Comparison of ENCODE assay signal across 11 cellular contexts in the genomic region with DNA sequence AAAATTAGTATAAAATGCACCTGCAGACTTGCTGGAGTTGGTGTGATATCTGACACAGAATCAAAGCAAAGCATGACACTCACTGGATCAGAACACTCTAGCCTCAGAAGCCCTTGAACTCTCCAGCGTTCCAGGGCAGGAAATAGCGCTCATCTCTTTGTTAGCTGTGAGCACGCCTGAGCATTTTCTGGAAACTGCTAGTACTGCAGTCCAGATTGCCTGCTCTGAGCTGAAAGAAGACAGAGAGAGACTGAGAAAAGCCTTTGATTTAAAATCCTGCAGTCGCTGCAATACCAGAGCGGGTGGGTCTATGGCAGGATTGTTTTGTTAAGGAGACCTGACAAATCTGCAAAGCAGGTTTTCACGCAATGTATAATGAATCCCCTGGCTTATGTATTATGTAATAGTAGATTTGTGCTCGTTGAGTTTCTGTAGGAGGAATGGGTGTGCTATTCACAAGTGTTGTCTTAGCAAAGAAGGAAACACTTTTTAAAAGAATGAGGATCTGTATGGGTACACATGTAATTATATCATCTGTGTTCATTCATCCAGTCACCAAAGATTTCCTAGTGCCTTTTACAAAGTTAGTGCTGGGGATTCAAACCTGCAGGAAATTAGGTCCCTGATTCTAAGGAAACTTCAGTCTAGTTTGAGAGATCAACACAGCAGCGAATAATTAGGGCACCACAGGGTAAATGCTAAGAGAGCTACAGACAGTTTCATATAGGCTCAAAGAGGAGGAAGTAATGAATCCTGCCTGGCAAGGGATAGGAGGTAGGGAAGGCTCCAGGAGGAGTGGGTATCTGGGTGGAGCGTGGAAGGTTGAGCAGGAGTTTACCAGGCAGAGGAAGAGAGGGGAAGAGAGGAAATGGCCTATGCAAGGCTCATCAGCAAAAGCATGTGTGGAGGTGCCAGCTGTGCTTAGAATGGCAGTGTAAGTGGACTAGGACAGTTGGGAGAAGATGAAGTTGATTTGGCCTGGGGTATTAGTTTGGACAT. TPM values are rescaled to one million over a fixed set of nuclear protein-coding genes. Genes with fewer than 3 reads are reported as not detected.
DNase-seq lines count a peak whose midpoint lies in the region; ATAC-seq, FAIRE-seq and TF ChIP-seq lines count a peak whose summit lies in the region.
"Had no signal": no experiment of that assay in that cellular context is flagged by ENCODE, and none has a peak within 500 bp of the region (broad histone marks: within the 10 kb centered on the region; RNA-seq: fewer than 3 reads in every experiment).

No MANE protein-coding gene starts in this region.

- no peak overlapping the region for H4K8ac ChIP-seq in mesendoderm (ENCODE audit: low read depth, low read length)

- no peak overlapping the region for H3K56ac ChIP-seq in mesendoderm (ENCODE audit: low read length)

- H2AK5ac ChIP-seq in mesendoderm (ENCODE audit: low read length) = no peak overlapping the region

- no peak overlapping the region for H3K27ac Mint-ChIP-seq in WTC11
- H3K27ac Mint-ChIP-seq: CD8-positive, alpha-beta memory T cell had no signal

- H3K79me1 ChIP-seq in mesendoderm (ENCODE audit: low read length) = no peaks in the 10 kb centered on the region

- no peak overlapping the region for H3K18ac ChIP-seq in mesendoderm (ENCODE audit: low read length)

- H3K23ac ChIP-seq in mesendoderm (ENCODE audit: low read length) = no peak overlapping the region

- no peak overlapping the region for H2BK120ac ChIP-seq in mesendoderm (ENCODE audit: low read depth, low read length)

- POLR2A ChIA-PET in WTC11 (lab: Charles Lee) = no interaction called here

- H3K27ac ChIP-seq in WERI-Rb-1 (peak overlapping the region; percentile 5; the same call in 1 of the 2 replicates), mesendoderm (ENCODE audit: low read depth, low read length) (no peak overlapping the region)

- no peaks in the 10 kb centered on the region; the same call in 1 of the 2 replicates for H3K27me3 Mint-ChIP-seq in WTC11 (ENCODE audit: low read depth)

- no peak overlapping the region for H3K4me3 Mint-ChIP-seq in WTC11
- H3K4me3 Mint-ChIP-seq: CD8-positive, alpha-beta memory T cell had no signal

- H3K4me1 ChIP-seq in mesendoderm (ENCODE audit: control insufficient read depth, low read depth, low read length) = no peaks in the 10 kb centered on the region

- H3K27me3 ChIP-seq in WERI-Rb-1 (ENCODE audit: insufficient read depth, low read depth, severe bottlenecking) = no peaks in the 10 kb centered on the region
- H3K27me3 ChIP-seq in mesendoderm (ENCODE audit: insufficient read depth, low read length, poor library complexity) = no peaks in the 10 kb centered on the region

- peaks cover 32% of the 10 kb centered on the region for H3K4me1 Mint-ChIP-seq in WTC11
- H3K4me1 Mint-ChIP-seq: CD8-positive, alpha-beta memory T cell had no signal

- FAIRE-seq in D721Med (lab: Jason Lieb, UNC) = peak; percentile 21
- FAIRE-seq: HTR-8/SVneo had no signal

- no peak overlapping the region for H3K4me3 ChIP-seq in WERI-Rb-1 (ENCODE audit: low read depth, low read length)
- H3K4me3 ChIP-seq in fibroblast of villous mesenchyme (ENCODE audit: low read depth, low read length) = no peak overlapping the region
- no peak overlapping the region for H3K4me3 ChIP-seq in mesendoderm (ENCODE audit: low read length)

- no peak overlapping the region for H2BK5ac ChIP-seq in mesendoderm (ENCODE audit: low read length)

- no peaks in the 10 kb centered on the region for H3K36me3 ChIP-seq in WERI-Rb-1
- no peaks in the 10 kb centered on the region for H3K36me3 ChIP-seq in mesendoderm (ENCODE audit: control insufficient read depth, insufficient read depth, low read length)

- H3K9me3 ChIP-seq in WERI-Rb-1 (ENCODE audit: severe bottlenecking) = no peaks in the 10 kb centered on the region

- H3K79me2 ChIP-seq in mesendoderm (ENCODE audit: control insufficient read depth, insufficient read depth, low read length) = no peaks in the 10 kb centered on the region

- no CpG with 5 or more reads among the region's 9 CpGs for WGBS in mesendoderm (ENCODE audit: extremely low coverage, insufficient coverage, low lambda C conversion rate)

- TF ChIP-seq CTCF in D721Med (IDR thresholded peaks at IDR 0.05; ENCODE audit: insufficient read depth, missing control alignments) (no peak), WERI-Rb-1 (IDR thresholded peaks at IDR 0.05; ENCODE audit: low read depth, low read length) (no peak), fibroblast of villous mesenchyme (IDR thresholded peaks at IDR 0.05; ENCODE audit: insufficient read depth, low read depth, low read length) (no peak), WTC11 (IDR thresholded peaks at IDR 0.05) (no peak)

- no peak overlapping the region for H3K4ac ChIP-seq in mesendoderm (ENCODE audit: low read depth, low read length)

- no peak overlapping the region for H2BK15ac ChIP-seq in mesendoderm (replicated peaks; ENCODE audit: low read depth)

- H4K5ac ChIP-seq in mesendoderm (ENCODE audit: low read length) = no peak overlapping the region

- no peak for DNase-seq in D721Med (ENCODE audit: insufficient read length, low spot score)
- DNase-seq in WERI-Rb-1 = peak; percentile 11
- peak; percentile 17 for DNase-seq in fibroblast of villous mesenchyme (ENCODE audit: low read depth)
- DNase-seq in mucosa of gallbladder (ENCODE audit: low spot score) = peak; percentile 25
- no peak for DNase-seq in mesendoderm
- no peak for DNase-seq in WTC11 (ENCODE audit: low spot score)
- DNase-seq: activated CD4-positive, CD25-positive, alpha-beta regulatory T cell; CD8-positive, alpha-beta memory T cell had no signal

- H3K9ac ChIP-seq in mesendoderm (ENCODE audit: low read length) = no peak overlapping the region

- no peak for ATAC-seq in WTC11
- ATAC-seq in GM21717 (IDR thresholded peaks at IDR 0.05; ENCODE audit: unreplicated experiment) = no peak
- no peak for ATAC-seq in HG02571 (IDR thresholded peaks at IDR 0.05; ENCODE audit: unreplicated experiment)

- CTCF ChIA-PET in WTC11 (lab: Charles Lee) = interaction anchor here (0.6 to 2.4 kb wide), 6 partner anchors 17 to 273 kb away, joined by 3 to 7 read pairs (median 4); no protein-coding TSS in a partner anchor

- H3K4me2 ChIP-seq in mesendoderm (ENCODE audit: low read length) = no peak overlapping the region

- no peaks in the 10 kb centered on the region for H3K9me3 Mint-ChIP-seq in WTC11
- H3K9me3 Mint-ChIP-seq: CD8-positive, alpha-beta memory T cell had no signal

- no peaks in the 10 kb centered on the region for H3K36me3 Mint-ChIP-seq in WTC11
- H3K36me3 Mint-ChIP-seq: CD8-positive, alpha-beta memory T cell had no signal

TF ChIP-seq in WTC11, 78 proteins besides CTCF, POLR2A, EP300 and RAD21 (continues in another document):
- TF ChIP-seq IRF2 (CRISPR knock-in tag; IDR thresholded peaks at IDR 0.05; ENCODE audit: borderline replicate concordance, low read depth) = no peak
- TF ChIP-seq PRRX2 (CRISPR knock-in tag; IDR thresholded peaks at IDR 0.05) = no peak
- no peak for TF ChIP-seq ZNF671 (CRISPR knock-in tag; IDR thresholded peaks at IDR 0.05)
- TF ChIP-seq, protein P1, sequence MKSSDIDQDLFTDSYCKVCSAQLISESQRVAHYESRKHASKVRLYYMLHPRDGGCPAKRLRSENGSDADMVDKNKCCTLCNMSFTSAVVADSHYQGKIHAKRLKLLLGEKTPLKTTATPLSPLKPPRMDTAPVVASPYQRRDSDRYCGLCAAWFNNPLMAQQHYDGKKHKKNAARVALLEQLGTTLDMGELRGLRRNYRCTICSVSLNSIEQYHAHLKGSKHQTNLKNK (CRISPR knock-in tag; IDR thresholded peaks at IDR 0.05) = no peak
- TF ChIP-seq, protein P2, sequence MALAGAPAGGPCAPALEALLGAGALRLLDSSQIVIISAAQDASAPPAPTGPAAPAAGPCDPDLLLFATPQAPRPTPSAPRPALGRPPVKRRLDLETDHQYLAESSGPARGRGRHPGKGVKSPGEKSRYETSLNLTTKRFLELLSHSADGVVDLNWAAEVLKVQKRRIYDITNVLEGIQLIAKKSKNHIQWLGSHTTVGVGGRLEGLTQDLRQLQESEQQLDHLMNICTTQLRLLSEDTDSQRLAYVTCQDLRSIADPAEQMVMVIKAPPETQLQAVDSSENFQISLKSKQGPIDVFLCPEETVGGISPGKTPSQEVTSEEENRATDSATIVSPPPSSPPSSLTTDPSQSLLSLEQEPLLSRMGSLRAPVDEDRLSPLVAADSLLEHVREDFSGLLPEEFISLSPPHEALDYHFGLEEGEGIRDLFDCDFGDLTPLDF (CRISPR knock-in tag; IDR thresholded peaks at IDR 0.05) = no peak
- TF ChIP-seq, protein P3, sequence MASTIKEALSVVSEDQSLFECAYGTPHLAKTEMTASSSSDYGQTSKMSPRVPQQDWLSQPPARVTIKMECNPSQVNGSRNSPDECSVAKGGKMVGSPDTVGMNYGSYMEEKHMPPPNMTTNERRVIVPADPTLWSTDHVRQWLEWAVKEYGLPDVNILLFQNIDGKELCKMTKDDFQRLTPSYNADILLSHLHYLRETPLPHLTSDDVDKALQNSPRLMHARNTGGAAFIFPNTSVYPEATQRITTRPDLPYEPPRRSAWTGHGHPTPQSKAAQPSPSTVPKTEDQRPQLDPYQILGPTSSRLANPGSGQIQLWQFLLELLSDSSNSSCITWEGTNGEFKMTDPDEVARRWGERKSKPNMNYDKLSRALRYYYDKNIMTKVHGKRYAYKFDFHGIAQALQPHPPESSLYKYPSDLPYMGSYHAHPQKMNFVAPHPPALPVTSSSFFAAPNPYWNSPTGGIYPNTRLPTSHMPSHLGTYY (CRISPR knock-in tag; IDR thresholded peaks at IDR 0.05) = no peak
- TF ChIP-seq TP53 (CRISPR knock-in tag; IDR thresholded peaks at IDR 0.05) = no peak
- no peak for TF ChIP-seq CREB1 (CRISPR knock-in tag; IDR thresholded peaks at IDR 0.05)
- TF ChIP-seq, protein P4, sequence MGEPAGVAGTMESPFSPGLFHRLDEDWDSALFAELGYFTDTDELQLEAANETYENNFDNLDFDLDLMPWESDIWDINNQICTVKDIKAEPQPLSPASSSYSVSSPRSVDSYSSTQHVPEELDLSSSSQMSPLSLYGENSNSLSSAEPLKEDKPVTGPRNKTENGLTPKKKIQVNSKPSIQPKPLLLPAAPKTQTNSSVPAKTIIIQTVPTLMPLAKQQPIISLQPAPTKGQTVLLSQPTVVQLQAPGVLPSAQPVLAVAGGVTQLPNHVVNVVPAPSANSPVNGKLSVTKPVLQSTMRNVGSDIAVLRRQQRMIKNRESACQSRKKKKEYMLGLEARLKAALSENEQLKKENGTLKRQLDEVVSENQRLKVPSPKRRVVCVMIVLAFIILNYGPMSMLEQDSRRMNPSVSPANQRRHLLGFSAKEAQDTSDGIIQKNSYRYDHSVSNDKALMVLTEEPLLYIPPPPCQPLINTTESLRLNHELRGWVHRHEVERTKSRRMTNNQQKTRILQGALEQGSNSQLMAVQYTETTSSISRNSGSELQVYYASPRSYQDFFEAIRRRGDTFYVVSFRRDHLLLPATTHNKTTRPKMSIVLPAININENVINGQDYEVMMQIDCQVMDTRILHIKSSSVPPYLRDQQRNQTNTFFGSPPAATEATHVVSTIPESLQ (CRISPR knock-in tag; IDR thresholded peaks at IDR 0.05) = no peak

RNA-seq across cellular contexts. Expression of a gene that starts 26.1 kb away (rescaled TPM):
- total RNA-seq in fibroblast of villous mesenchyme = 82.1 and 141 TPM in 2 replicates
- total RNA-seq in mucosa of gallbladder = 193 TPM
- 0.17 TPM for polyA plus RNA-seq in mesendoderm (2013, experiment 1 of 2)
- polyA plus RNA-seq in mesendoderm (2013, experiment 2 of 2) = 0.20 TPM
- total RNA-seq in WTC11 (2021) = 0.73 to 0.96 TPM (median 0.94 TPM) in 3 replicates

Comparison
In these comparisons a context has a peak if more than half of its experiments do, and no peak if none do; other contexts are left out.
1. DNase-seq: peak in WERI-Rb-1 (single experiment), fibroblast of villous mesenchyme (single experiment) and mucosa of gallbladder (single experiment); none in D721Med (single experiment), mesendoderm (single experiment) and WTC11 (single experiment).
2. RNA of a gene that starts 26.1 kb away (total RNA-seq): 193 TPM in mucosa of gallbladder (single experiment) and 82.1 to 141 TPM in fibroblast of villous mesenchyme; 0.73 to 0.96 TPM in WTC11; every median in the first group is over 10 times any median in the second.